In genomic region chr13:32309812-32310706, GRCh38 we compare ENCODE assay signal across 8 cellular contexts. TPM values are rescaled to one million over a fixed set of nuclear protein-coding genes. Genes with fewer than 3 reads are reported as not detected.
DNase-seq lines count a peak whose midpoint lies in the region; ATAC-seq, FAIRE-seq and TF ChIP-seq lines count a peak whose summit lies in the region.

No MANE protein-coding gene starts in this region.

- H3K36me3 ChIP-seq in OCI-LY7 (ENCODE audit: insufficient read depth, low read length) (no peaks in the 10 kb centered on the region), HepG2 (replicated peaks in 1 of 2; ENCODE audit: control insufficient read depth in 1 of 2, insufficient read depth in 2 of 2, low read length in 2 of 2) (no peaks in the 10 kb centered on the region), testis (ENCODE audit: low read depth, missing control alignments) (no peaks in the 10 kb centered on the region)

- FAIRE-seq in HepG2 (lab: Jason Lieb, UNC): peak; percentile 93

- no TSS peak for BruUV-seq in OCI-LY7 (replicated peaks; lab: Mats Ljungman, UMichigan)
- BruUV-seq in HepG2 (replicated peaks; lab: Mats Ljungman, UMichigan): no TSS peak

- H3K36me3 Mint-ChIP-seq in central memory CD8-positive, alpha-beta T cell (ENCODE audit: insufficient read depth): peaks cover 5% of the 10 kb centered on the region

- peaks cover 24% of the 10 kb centered on the region for H3K4me1 ChIP-seq in OCI-LY7 (ENCODE audit: insufficient read depth, low read length, poor library complexity, severe bottlenecking)
- peaks cover 31% of the 10 kb centered on the region for H3K4me1 ChIP-seq in HepG2 (ENCODE audit: insufficient read depth, low read length)
- H3K4me1 ChIP-seq in testis: peaks cover 7% of the 10 kb centered on the region

- H3K4me3 Mint-ChIP-seq in central memory CD8-positive, alpha-beta T cell: no peak overlapping the region

- H3K27me3 Mint-ChIP-seq in central memory CD8-positive, alpha-beta T cell: no peaks in the 10 kb centered on the region

- TF ChIP-seq CTCF in OCI-LY7 (conservative IDR thresholded peaks at IDR 0.05; ENCODE audit: low read length) (peak; percentile 88), HepG2 (CRISPR knock-in tag; IDR thresholded peaks at IDR 0.05) (peak; percentile 77), testis (IDR thresholded peaks at IDR 0.05) (peak; percentile 79 to 89 (median 85))

- H3K27ac ChIP-seq in OCI-LY7 (ENCODE audit: low read depth, low read length, poor library complexity, severe bottlenecking): no peak overlapping the region
- H3K27ac ChIP-seq in HepG2 (ENCODE audit: extremely low read length, insufficient read depth, low read length): peak overlapping the region; percentile 19
- peak overlapping the region in 1 of 2 donors; percentile 37 for H3K27ac ChIP-seq in testis

- in situ Hi-C loops in HepG2 (cut with HindIII; ENCODE audit: extremely low pct_ligation_motif_present, low pct_unique_long_range_greater_than_20kb): loop anchor here (5.0 kb wide), 2 partner anchors 63 to 293 kb away; no protein-coding TSS in a partner anchor

- intact Hi-C loops in OCI-LY7 (cut with micrococcal nuclease; ENCODE audit: unreplicated experiment): loop anchor here (1.0 to 10.0 kb wide), 3 partner anchors 291 to 403 kb away; no protein-coding TSS in a partner anchor
- intact Hi-C loops in HepG2 (cut with micrococcal nuclease; ENCODE audit: unreplicated experiment): loop anchor here (1.0 kb wide), 3 partner anchors 64 to 309 kb away; no protein-coding TSS in a partner anchor
- intact Hi-C loops in testis (cut with DNase I; ENCODE audit: low total_unique reads): loop anchor here (10.0 kb wide), 1 partner anchor 295 kb away; no protein-coding TSS in a partner anchor

- no peaks in the 10 kb centered on the region for H3K79me2 ChIP-seq in OCI-LY7 (ENCODE audit: insufficient read depth, low read depth, low read length)
- no peaks in the 10 kb centered on the region for H3K79me2 ChIP-seq in HepG2 (ENCODE audit: insufficient read depth, low read length)

- peak; percentile 53 for TF ChIP-seq RAD21 in HepG2 (CRISPR knock-in tag; IDR thresholded peaks at IDR 0.05)

- TF ChIP-seq EP300 in HepG2 (IDR thresholded peaks at IDR 0.05; ENCODE audit: low read depth in 2 of 2, low read length in 2 of 2) (no peak), HepG2 (CRISPR knock-in tag; IDR thresholded peaks at IDR 0.05; ENCODE audit: borderline replicate concordance) (no peak)

- DNase-seq in CD1c-positive myeloid dendritic cell (ENCODE audit: extremely low spot score): peak; percentile 63
- peak; percentile 67 for DNase-seq in OCI-LY7 (ENCODE audit: low spot score)
- DNase-seq in central memory CD8-positive, alpha-beta T cell (ENCODE audit: low spot score in 2 of 2): peak in 1 of 2 donors; percentile 30
- peak; percentile 65 for DNase-seq in HepG2 (ENCODE audit: low spot score)
- DNase-seq in testis: no peak
- no peak for DNase-seq in NCI-H2081 treated with DMSO at 0.1 percent for 48 hours (lab: John Stamatoyannopoulos, UW)

- H2AFZ ChIP-seq in OCI-LY7 (ENCODE audit: low read length) (peak overlapping the region; percentile 76), HepG2 (ENCODE audit: low read length) (peak overlapping the region; percentile 100)

- H3K9me3 Mint-ChIP-seq in central memory CD8-positive, alpha-beta T cell: no peaks in the 10 kb centered on the region

- peak overlapping the region; percentile 19; the same call in 1 of the 2 replicates for H3K9ac ChIP-seq in HepG2 (ENCODE audit: insufficient read depth, low read depth, low read length)

- WGBS in HepG2 (ENCODE audit: low lambda C conversion rate): 10% methylated on average over 18 of the region's 19 CpGs
- WGBS in testis, 2 donors: 20 to 30% methylated on average over 19 of the region's 19 CpGs

- H3K4me2 ChIP-seq in OCI-LY7 (ENCODE audit: low read length) (peak overlapping the region; percentile 22), HepG2 (ENCODE audit: low read depth, low read length) (peak overlapping the region; percentile 76)

- CTCF ChIA-PET in OCI-LY7 (lab: Charles Lee; ENCODE audit: unreplicated experiment) (no interaction called here), HepG2 (lab: Yijun Ruan, JAX; ENCODE audit: low intra/inter-chr PET ratio, low total read pairs) (interaction anchor here (1.2 to 3.8 kb wide), 5 partner anchors 42 to 400 kb away, joined by 5 to 51 read pairs (median 8); no protein-coding TSS in a partner anchor)

- POLR2A ChIA-PET in OCI-LY7 (lab: Charles Lee) (no interaction called here), HepG2 (lab: Yijun Ruan, JAX) (no interaction called here)

- no peaks in the 10 kb centered on the region for H4K20me1 ChIP-seq in OCI-LY7 (ENCODE audit: insufficient read depth, low read length)
- no peaks in the 10 kb centered on the region for H4K20me1 ChIP-seq in HepG2 (ENCODE audit: insufficient read depth, low read length)

- H3K4me1 Mint-ChIP-seq in central memory CD8-positive, alpha-beta T cell: peaks cover 15% of the 10 kb centered on the region

- TF ChIP-seq POLR2A in HepG2 (IDR thresholded peaks at IDR 0.05; ENCODE audit: insufficient read depth in 1 of 2, low read depth in 2 of 2, low read length in 2 of 2): no peak
- no peak for TF ChIP-seq POLR2A in testis (IDR thresholded peaks at IDR 0.05)

- H3K27me3 ChIP-seq in HepG2 (ENCODE audit: control insufficient read depth in 1 of 2, insufficient read depth in 2 of 2, low read length in 2 of 2) (no peaks in the 10 kb centered on the region), testis (no peaks in the 10 kb centered on the region)

- H3K27ac Mint-ChIP-seq in central memory CD8-positive, alpha-beta T cell (ENCODE audit: low read depth): no peak overlapping the region

- H3K9me2 ChIP-seq in OCI-LY7 (ENCODE audit: insufficient read depth, low read length): no peaks in the 10 kb centered on the region

- H3K9me3 ChIP-seq in OCI-LY7 (ENCODE audit: low read length): no peaks in the 10 kb centered on the region
- no peaks in the 10 kb centered on the region for H3K9me3 ChIP-seq in HepG2 (ENCODE audit: low read length)
- no peaks in the 10 kb centered on the region for H3K9me3 ChIP-seq in testis

- H3K4me3 ChIP-seq in OCI-LY7 (ENCODE audit: low read depth, low read length, poor library complexity, severe bottlenecking): no peak overlapping the region
- H3K4me3 ChIP-seq in HepG2 (replicated peaks in 1 of 3; ENCODE audit: insufficient read depth in 1 of 3, low read depth in 2 of 3, low read length in 3 of 3): peak overlapping the region in 2 of 3 experiments; percentile 41 to 44; a peak in 3 of 6 replicates
- no peak overlapping the region for H3K4me3 ChIP-seq in testis

- ATAC-seq in GM18511 (IDR thresholded peaks at IDR 0.05; ENCODE audit: unreplicated experiment) (peak; percentile 74), HG03108 (IDR thresholded peaks at IDR 0.05; ENCODE audit: unreplicated experiment) (peak; percentile 61), HepG2 (peak; percentile 89)
- ATAC-seq in central memory CD8-positive, alpha-beta T cell (replicated peaks; ENCODE audit: extremely low read depth, poor library complexity, severe bottlenecking): peak; percentile 41

RNA-seq across cellular contexts. Expression of gene ZAR1L, which starts 5.1 kb away (rescaled TPM):
- total RNA-seq in OCI-LY7 (2014; rRNA removed; shearing (Covaris generic)): 0.10 and 0.32 TPM in 2 replicates
- total RNA-seq in OCI-LY7 (2022) (0.76 and 1.1 TPM in 2 replicates), HepG2 (2016; rRNA removed; fragmentation: Illumina TruSeq; extraction: Trizol) (0.09 TPM in 1 of 2 replicates, not detected in the other), testis (under 1 TPM in 1 of 2 donors, not detected in 1; 0.62 TPM)
- not detected in 2 replicates for total RNA-seq in HepG2 (2016; cell fraction: cytosol; rRNA removed; fragmentation: Illumina TruSeq; extraction: Trizol; ENCODE audit: low read depth)
- total RNA-seq in HepG2 (2016; cell fraction: insoluble cytoplasmic fraction; rRNA removed; fragmentation: Illumina TruSeq; extraction: Trizol): not detected in 2 replicates
- total RNA-seq in HepG2 (2016; cell fraction: membrane; rRNA removed; fragmentation: Illumina TruSeq; extraction: Trizol): 0.09 TPM in 1 of 2 replicates, not detected in the other
- not detected in 2 replicates for total RNA-seq in HepG2 (2016; cell fraction: nucleus; rRNA removed; fragmentation: Illumina TruSeq; extraction: Trizol)
- polyA plus RNA-seq in HepG2 (2011; rRNA removed) (0.05 TPM in 1 of 2 replicates, not detected in the other), testis (ENCODE audit: insufficient read depth, low read depth, low replicate concordance) (0.78 TPM)
- polyA plus RNA-seq in HepG2 (2011; cell fraction: cytosol; rRNA removed): not detected in 2 replicates
- 0.09 TPM in 1 of 2 replicates, not detected in the other for polyA plus RNA-seq in HepG2 (2011; cell fraction: nucleus; rRNA removed)
- not detected in 2 replicates for polyA plus RNA-seq in HepG2 (2012)
- polyA plus RNA-seq in HepG2 (2016; cell fraction: cytosol; fragmentation: Illumina TruSeq; extraction: Trizol; ENCODE audit: low read depth): not detected in 2 replicates
- not detected in 2 replicates for polyA plus RNA-seq in HepG2 (2016; cell fraction: insoluble cytoplasmic fraction; fragmentation: Illumina TruSeq; extraction: Trizol; ENCODE audit: low read depth)
- not detected in 2 replicates for polyA plus RNA-seq in HepG2 (2016; cell fraction: membrane; fragmentation: Illumina TruSeq; extraction: Trizol; ENCODE audit: low read depth)
- polyA plus RNA-seq in HepG2 (2016; cell fraction: nucleus; fragmentation: Illumina TruSeq; extraction: Trizol; ENCODE audit: insufficient read depth, low read depth): 0.59 TPM in 1 of 2 replicates, not detected in the other
- not detected in 2 replicates for polyA minus RNA-seq in HepG2 (2011; rRNA and poly(A)+ RNA removed; ENCODE audit: low replicate concordance)
- polyA minus RNA-seq in HepG2 (2011; cell fraction: cytosol; rRNA and poly(A)+ RNA removed): not detected in 2 replicates
- not detected in 2 replicates for polyA minus RNA-seq in HepG2 (2011; cell fraction: nucleus; rRNA and poly(A)+ RNA removed)

RNA-seq across cellular contexts. Expression of gene BRCA2, which starts 5.2 kb away (rescaled TPM):
- 16.9 and 25.8 TPM in 2 replicates for total RNA-seq in OCI-LY7 (2014; rRNA removed; shearing (Covaris generic))
- total RNA-seq in OCI-LY7 (2022): 34.3 and 36.4 TPM in 2 replicates
- 24.6 and 28.3 TPM in 2 replicates for total RNA-seq in HepG2 (2016; rRNA removed; fragmentation: Illumina TruSeq; extraction: Trizol)
- 2.6 and 3.3 TPM in 2 replicates for total RNA-seq in HepG2 (2016; cell fraction: cytosol; rRNA removed; fragmentation: Illumina TruSeq; extraction: Trizol; ENCODE audit: low read depth)
- total RNA-seq in HepG2 (2016; cell fraction: insoluble cytoplasmic fraction; rRNA removed; fragmentation: Illumina TruSeq; extraction: Trizol): 19.9 and 29.6 TPM in 2 replicates
- 5.4 TPM in 2 replicates for total RNA-seq in HepG2 (2016; cell fraction: membrane; rRNA removed; fragmentation: Illumina TruSeq; extraction: Trizol)
- 33.0 and 36.6 TPM in 2 replicates for total RNA-seq in HepG2 (2016; cell fraction: nucleus; rRNA removed; fragmentation: Illumina TruSeq; extraction: Trizol)
- 1.8 and 3.1 TPM in 2 replicates for polyA plus RNA-seq in HepG2 (2011; rRNA removed)
- polyA plus RNA-seq in HepG2 (2011; cell fraction: cytosol; rRNA removed): 0.48 and 1.6 TPM in 2 replicates
- polyA plus RNA-seq in HepG2 (2011; cell fraction: nucleus; rRNA removed): 2.2 and 3.1 TPM in 2 replicates
- polyA plus RNA-seq in HepG2 (2012): 0.95 and 4.7 TPM in 2 replicates
- polyA plus RNA-seq in HepG2 (2016; cell fraction: cytosol; fragmentation: Illumina TruSeq; extraction: Trizol; ENCODE audit: low read depth): 0.29 and 0.40 TPM in 2 replicates
- polyA plus RNA-seq in HepG2 (2016; cell fraction: insoluble cytoplasmic fraction; fragmentation: Illumina TruSeq; extraction: Trizol; ENCODE audit: low read depth): 13.9 and 14.6 TPM in 2 replicates
- polyA plus RNA-seq in HepG2 (2016; cell fraction: membrane; fragmentation: Illumina TruSeq; extraction: Trizol; ENCODE audit: low read depth): 0.37 and 2.5 TPM in 2 replicates
- polyA plus RNA-seq in HepG2 (2016; cell fraction: nucleus; fragmentation: Illumina TruSeq; extraction: Trizol; ENCODE audit: insufficient read depth, low read depth): 27.2 and 32.6 TPM in 2 replicates
- polyA minus RNA-seq in HepG2 (2011; rRNA and poly(A)+ RNA removed; ENCODE audit: low replicate concordance): 0.74 and 5.3 TPM in 2 replicates
- polyA minus RNA-seq in HepG2 (2011; cell fraction: cytosol; rRNA and poly(A)+ RNA removed): 3.3 and 3.8 TPM in 2 replicates
- polyA minus RNA-seq in HepG2 (2011; cell fraction: nucleus; rRNA and poly(A)+ RNA removed): 16.8 and 23.8 TPM in 2 replicates
- total RNA-seq in testis: 10 to 100 TPM; 13.6 to 19.4 TPM
- 4.9 TPM for polyA plus RNA-seq in testis (ENCODE audit: insufficient read depth, low read depth, low replicate concordance)

Comparison
In these comparisons a context has a peak if more than half of its experiments do, and no peak if none do; other contexts are left out.
1. DNase-seq: peak in CD1c-positive myeloid dendritic cell (single experiment), OCI-LY7 (single experiment) and HepG2 (single experiment); none in testis (single experiment) and NCI-H2081 treated with DMSO at 0.1 percent for 48 hours (single experiment).
2. H3K4me3 ChIP-seq: peak in HepG2 (2 of 3); none in OCI-LY7 (single experiment) and testis (0 of 2).
3. Peak in every context shown above with its lines, with median percentiles within 50 percentile points of each other: ATAC-seq and CTCF ChIP-seq.